Comparison of ENCODE assay signal across 16 cellular contexts in the genomic region with DNA sequence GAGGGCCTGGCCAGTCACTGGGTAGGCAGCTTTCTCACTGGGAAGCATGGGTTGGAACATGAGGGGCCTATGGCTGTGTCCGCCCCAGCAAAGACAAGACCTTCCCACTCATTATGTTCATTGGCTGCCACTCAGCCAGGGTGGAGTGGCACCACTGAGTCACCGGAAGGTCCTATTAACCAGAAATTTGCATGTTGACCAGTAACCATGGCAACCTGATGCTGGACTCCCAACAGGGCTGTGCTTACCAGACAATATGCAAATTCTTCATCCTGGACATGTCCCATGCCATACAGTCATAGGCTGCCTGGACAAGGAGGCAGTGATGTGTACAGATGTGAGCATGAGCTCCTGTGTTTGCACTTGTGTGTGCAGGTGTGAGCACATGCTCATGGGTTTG.
DNase-seq lines count a peak whose midpoint lies in the region; ATAC-seq, FAIRE-seq and TF ChIP-seq lines count a peak whose summit lies in the region.
"Had no signal": no experiment of that assay in that cellular context is flagged by ENCODE, and none has a peak within 500 bp of the region (broad histone marks: within the 10 kb centered on the region; RNA-seq: fewer than 3 reads in every experiment).

No MANE protein-coding gene starts in this region.

- no peak for TF ChIP-seq POLR2A in heart left ventricle (IDR thresholded peaks at IDR 0.05)

- H3K4me1 ChIP-seq in heart left ventricle (peaks cover 0 to 14% (median 11%) of the 10 kb centered on the region in 12 donors), pancreas (no peaks in the 10 kb centered on the region), small intestine (ENCODE audit: control insufficient read depth in 2 of 2, insufficient read depth in 1 of 2, low read depth in 1 of 2, low read length in 1 of 2) (no peaks in the 10 kb centered on the region)
- H3K4me1 ChIP-seq: HAP-1, SJSA1 had no signal

- peaks cover 18 to 27% of the 10 kb centered on the region in 2 donors for H3K27me3 Mint-ChIP-seq in stimulated activated naive B cell treated with anti-CD40 and anti-IgM and Interleukin-4, amounts not matched to agents 10 μg/mL and 1 μg/mL and 100 μg/mL, for 72 hours

- no peaks in the 10 kb centered on the region for H3K9me3 Mint-ChIP-seq in stimulated activated naive B cell treated with anti-CD40 and anti-IgM and Interleukin-4, amounts not matched to agents 10 μg/mL and 1 μg/mL and 100 μg/mL, for 72 hours
- H3K9me3 Mint-ChIP-seq: activated naive CD4-positive, alpha-beta T cell treated with anti-CD3 and anti-CD28 coated beads for 36 hours had no signal

- H3K36me3 Mint-ChIP-seq in stimulated activated naive B cell treated with anti-CD40 and anti-IgM and Interleukin-4, amounts not matched to agents 10 μg/mL and 1 μg/mL and 100 μg/mL, for 72 hours = no peaks in the 10 kb centered on the region

- H3K27ac ChIP-seq in heart left ventricle (no peak overlapping the region), cingulate gyrus (ENCODE audit: low read depth, low read length) (peak overlapping the region; percentile 57), pancreas (no peak overlapping the region), small intestine (ENCODE audit: low read depth in 1 of 2, low read length in 1 of 2) (no peak overlapping the region)
- H3K27ac ChIP-seq: SJSA1, suprapubic skin had no signal

- WGBS in heart left ventricle, 4 donors = 93 to 100% (median 97%) methylated on average over 1 to 2 of the region's 2 CpGs
- 92 to 94% methylated on average over 2 of the region's 2 CpGs for WGBS in pancreas, 2 donors
- 82 to 100% (median 86%) methylated on average over 2 of the region's 2 CpGs for WGBS in small intestine, 3 donors

- ATAC-seq in Right ventricle myocardium inferior = no peak
- ATAC-seq in heart left ventricle = no peak
- ATAC-seq in HG03442 (IDR thresholded peaks at IDR 0.05; ENCODE audit: unreplicated experiment) = peak; percentile 46
- peak; percentile 48 to 63 for ATAC-seq in stimulated activated naive B cell treated with anti-CD40 and anti-IgM and Interleukin-4, amounts not matched to agents 10 μg/mL and 1 μg/mL and 100 μg/mL, for 72 hours (replicated peaks)
- no peak for ATAC-seq in pancreas
- ATAC-seq in GM19324 (IDR thresholded peaks at IDR 0.05; ENCODE audit: low FRiP score, unreplicated experiment) = no peak

- TF ChIP-seq CTCF in heart left ventricle (IDR thresholded peaks at IDR 0.05) (no peak), pancreas (IDR thresholded peaks at IDR 0.05) (no peak)

- no peaks in the 10 kb centered on the region for H3K9me3 ChIP-seq in heart left ventricle
- no peaks in the 10 kb centered on the region for H3K9me3 ChIP-seq in pancreas
- no peaks in the 10 kb centered on the region for H3K9me3 ChIP-seq in small intestine (ENCODE audit: control insufficient read depth, low read depth)
- H3K9me3 ChIP-seq: HAP-1, SJSA1, suprapubic skin had no signal

- H3K36me3 ChIP-seq in heart left ventricle (no peaks in the 10 kb centered on the region), pancreas (no peaks in the 10 kb centered on the region), small intestine (ENCODE audit: control insufficient read depth in 2 of 2, insufficient read depth in 2 of 2, low read length in 2 of 2) (no peaks in the 10 kb centered on the region)
- H3K36me3 ChIP-seq: HAP-1, SJSA1, suprapubic skin had no signal

- peaks cover 0 to 2% of the 10 kb centered on the region in 2 donors for H3K4me1 Mint-ChIP-seq in stimulated activated naive B cell treated with anti-CD40 and anti-IgM and Interleukin-4, amounts not matched to agents 10 μg/mL and 1 μg/mL and 100 μg/mL, for 72 hours

- H3K27me3 ChIP-seq in heart left ventricle = no peaks in the 10 kb centered on the region
- no peaks in the 10 kb centered on the region for H3K27me3 ChIP-seq in pancreas
- H3K27me3 ChIP-seq in small intestine (ENCODE audit: control insufficient read depth in 2 of 2, insufficient read depth in 2 of 2, low read length in 2 of 2) = no peaks in the 10 kb centered on the region
- H3K27me3 ChIP-seq: suprapubic skin had no signal

- intact Hi-C loops in Right ventricle myocardium inferior (cut with DNase I) (no loop called here), heart left ventricle (cut with DNase I) (loop anchor here in 8 of 10 donors (5.0 to 10.0 kb wide), 6 partner anchors 70 to 292 kb away; no protein-coding TSS in a partner anchor), pancreas (cut with DNase I) (loop anchor here in 1 of 3 donors (5.0 kb wide), 1 partner anchor 75 kb away; no protein-coding TSS in a partner anchor)

- no peak overlapping the region for H3K4me3 Mint-ChIP-seq in stimulated activated naive B cell treated with anti-CD40 and anti-IgM and Interleukin-4, amounts not matched to agents 10 μg/mL and 1 μg/mL and 100 μg/mL, for 72 hours
- H3K4me3 Mint-ChIP-seq: activated naive CD4-positive, alpha-beta T cell treated with anti-CD3 and anti-CD28 coated beads for 36 hours had no signal

- no peak overlapping the region for H3K27ac Mint-ChIP-seq in stimulated activated naive B cell treated with anti-CD40 and anti-IgM and Interleukin-4, amounts not matched to agents 10 μg/mL and 1 μg/mL and 100 μg/mL, for 72 hours
- H3K27ac Mint-ChIP-seq: activated naive CD4-positive, alpha-beta T cell treated with anti-CD3 and anti-CD28 coated beads for 36 hours had no signal

- no peak for FAIRE-seq in pancreas (lab: Jason Lieb, UNC)
- FAIRE-seq in small intestine (lab: Jason Lieb, UNC) = no peak

- DNase-seq in Right ventricle myocardium inferior (ENCODE audit: missing footprints) (peak; percentile 25), heart left ventricle (no peak), pancreas (no peak), small intestine (no peak)
- no peak for DNase-seq in stimulated activated naive B cell treated with anti-CD40 and anti-IgM and Interleukin-4, amounts not matched to agents 10 μg/mL and 1 μg/mL and 100 μg/mL, for 72 hours
- DNase-seq: activated CD4-positive, CD25-positive, alpha-beta regulatory T cell; activated naive CD4-positive, alpha-beta T cell treated with anti-CD3 and anti-CD28 coated beads for 36 hours; DND-41 had no signal

- H3K4me3 ChIP-seq in heart left ventricle = no peak overlapping the region
- no peak overlapping the region for H3K4me3 ChIP-seq in pancreas
- H3K4me3 ChIP-seq in small intestine (ENCODE audit: low read depth in 1 of 2, low read length in 2 of 2) = no peak overlapping the region
- H3K4me3 ChIP-seq: coronary artery, HAP-1, lung, SJSA1, suprapubic skin had no signal

Comparison
In these comparisons a context has a peak if more than half of its experiments do, and no peak if none do; other contexts are left out.
1. ATAC-seq: peak in HG03442 (single experiment) and stimulated activated naive B cell treated with anti-CD40 and anti-IgM and Interleukin-4, amounts not matched to agents 10 μg/mL and 1 μg/mL and 100 μg/mL, for 72 hours (2 of 2); none in Right ventricle myocardium inferior (single experiment), heart left ventricle (0 of 4), pancreas (0 of 4) and GM19324 (single experiment).